ENCODE assay signal across 24 cellular contexts in the genomic region with DNA sequence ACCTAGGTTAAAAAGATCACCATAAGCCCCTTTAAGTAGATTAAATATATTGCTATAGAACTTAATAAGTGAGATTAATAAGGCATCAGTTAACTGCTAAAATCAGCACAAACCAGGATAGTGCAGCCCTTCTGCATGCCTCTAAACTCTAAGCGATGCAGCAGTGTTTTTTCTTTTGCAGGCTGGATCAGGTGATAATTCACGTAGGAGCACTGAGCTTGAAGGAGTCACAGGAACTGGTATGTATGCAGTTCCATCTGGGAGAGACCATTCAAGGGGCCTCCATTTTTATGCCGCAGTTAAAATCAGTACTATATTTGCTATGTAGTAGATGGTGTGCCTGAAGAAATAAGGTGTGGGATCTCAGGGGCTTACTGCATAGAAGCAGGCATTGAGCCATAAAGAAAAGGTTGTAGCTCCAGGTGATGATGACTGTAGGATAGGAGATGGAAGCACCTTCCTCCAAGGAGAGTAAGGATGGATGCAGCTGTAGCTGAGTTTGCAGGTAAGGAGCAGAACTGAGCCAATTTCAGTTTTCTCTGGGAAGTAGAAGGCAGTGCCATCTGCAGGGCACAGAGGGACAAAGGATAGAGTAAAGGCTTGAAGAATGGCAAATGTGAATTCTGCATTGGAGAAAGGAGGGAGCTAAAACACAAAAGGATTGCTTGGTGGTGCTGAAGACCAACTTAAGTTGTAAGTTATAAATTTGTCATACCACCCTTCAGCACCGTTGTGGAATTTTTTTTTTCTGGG. TPM values are rescaled to one million over a fixed set of nuclear protein-coding genes. Genes with fewer than 3 reads are reported as not detected.
DNase-seq lines count a peak whose midpoint lies in the region; ATAC-seq and TF ChIP-seq lines count a peak whose summit lies in the region.
"Had no signal": no experiment of that assay in that cellular context is flagged by ENCODE, and none has a peak within 500 bp of the region (broad histone marks: within the 10 kb centered on the region; RNA-seq: fewer than 3 reads in every experiment).

No MANE protein-coding gene starts in this region.

- peaks cover 13% of the 10 kb centered on the region for H3K4me1 Mint-ChIP-seq in endodermal cell
- H3K4me1 Mint-ChIP-seq: activated naive CD8-positive, alpha-beta T cell treated with anti-CD3 and anti-CD28 coated beads, Interleukin-2, amount 50 U/mL, for 24 hours; IgD-negative memory B cell; immature natural killer cell; stimulated activated naive CD8-positive, alpha-beta T cell treated with anti-CD3 and anti-CD28 coated beads, Interleukin-15, amount 100 ng/mL, for 72 hours had no signal

- peaks cover 3% of the 10 kb centered on the region for H3K36me3 Mint-ChIP-seq in endodermal cell (ENCODE audit: low read depth)

- no peaks in the 10 kb centered on the region for H3K4me1 ChIP-seq in A673 (ENCODE audit: insufficient read depth, low read length, poor library complexity, severe bottlenecking)
- no peaks in the 10 kb centered on the region for H3K4me1 ChIP-seq in PC-3 (ENCODE audit: insufficient read depth, low read length)
- no peaks in the 10 kb centered on the region for H3K4me1 ChIP-seq in endodermal cell (ENCODE audit: control insufficient read depth, insufficient read depth, low read length)
- no peaks in the 10 kb centered on the region for H3K4me1 ChIP-seq in uterus
- no peaks in the 10 kb centered on the region for H3K4me1 ChIP-seq in PC-9 (replicated peaks; ENCODE audit: insufficient read depth)

- TF ChIP-seq CTCF in A673 (conservative IDR thresholded peaks at IDR 0.05; ENCODE audit: low read depth, low read length) (peak; percentile 28; the same call in 1 of the 2 replicates), PC-3 (conservative IDR thresholded peaks at IDR 0.05; ENCODE audit: low read depth, low read length) (0 out of 2 replicates have a peak, but pooled peaks have one; percentile 16), endodermal cell (conservative IDR thresholded peaks at IDR 0.05) (peak; percentile 54), uterus (IDR thresholded peaks at IDR 0.05) (no peak), PC-9 (conservative IDR thresholded peaks at IDR 0.05) (no peak)

- intact Hi-C loops in A673 (cut with micrococcal nuclease; ENCODE audit: unreplicated experiment) (no loop called here), PC-3 (cut with micrococcal nuclease) (no loop called here), uterus (cut with DNase I; ENCODE audit: low total_unique reads) (no loop called here), PC-9 (cut with micrococcal nuclease; ENCODE audit: unreplicated experiment) (no loop called here)

- 85 to 100% methylated on average over 3 to 4 of the region's 4 CpGs for WGBS in endodermal cell (ENCODE audit: insufficient coverage in 1 of 2, insufficient read length in 1 of 2), 2 experiments

- no peak for TF ChIP-seq POLR2A in uterus (IDR thresholded peaks at IDR 0.05)

- H3K9me3 ChIP-seq in A673 (ENCODE audit: low read depth, low read length, poor library complexity, severe bottlenecking) (no peaks in the 10 kb centered on the region), PC-3 (ENCODE audit: low read length) (no peaks in the 10 kb centered on the region; the same call in 1 of the 2 replicates), endodermal cell (ENCODE audit: control insufficient read depth, low read length) (no peaks in the 10 kb centered on the region), uterus (no peaks in the 10 kb centered on the region), PC-9 (ENCODE audit: insufficient read depth, low read depth) (no peaks in the 10 kb centered on the region)
- H3K9me3 ChIP-seq: Caco-2, mucosa of descending colon had no signal

- DNase-seq in A673 (ENCODE audit: low spot score) (no peak), G401 (ENCODE audit: low spot score) (peak; percentile 26), PC-3 (no peak), endodermal cell (no peak), uterus (no peak), PC-9 (no peak)
- DNase-seq in stimulated activated CD4-positive, alpha-beta T cell treated with anti-CD3 and anti-CD28 coated beads, Interleukin-4, amount 100 ng/mL, for 1 hour, result no peak
- DNase-seq: activated CD8-positive, alpha-beta memory T cell treated with anti-CD3 and anti-CD28 coated beads, Interleukin-2, amount 50 U/mL, for 48 hours; activated effector memory CD4-positive, alpha-beta T cell treated with Interleukin-2 at 50 U/mL for 16 hours; activated naive CD8-positive, alpha-beta T cell treated with anti-CD3 and anti-CD28 coated beads, Interleukin-2, amount 50 U/mL, for 24 hours; Caco-2; immature natural killer cell; mucosa of descending colon; NCI-H1694; NCI-H446 treated with DMSO at 0.1 percent for 48 hours; SHP77; stimulated activated CD4-positive, alpha-beta T cell treated with anti-CD3 and anti-CD28 coated beads, Interleukin-4, amount 100 ng/mL, for 4 hours; stimulated activated naive CD8-positive, alpha-beta T cell treated with anti-CD3 and anti-CD28 coated beads, Interleukin-15, amount 100 ng/mL, for 72 hours; trophoblast cell had no signal

- H3K9me2 ChIP-seq in PC-3 (replicated peaks; ENCODE audit: low read length) (no peaks in the 10 kb centered on the region), PC-9 (ENCODE audit: insufficient read depth) (no peaks in the 10 kb centered on the region)

- ATAC-seq in PC-3 (no peak), HG03196 (IDR thresholded peaks at IDR 0.05; ENCODE audit: unreplicated experiment) (no peak)
- ATAC-seq: activated naive CD8-positive, alpha-beta T cell treated with anti-CD3 and anti-CD28 coated beads, Interleukin-2, amount 50 U/mL, for 24 hours; mucosa of descending colon; stimulated activated naive CD8-positive, alpha-beta T cell treated with anti-CD3 and anti-CD28 coated beads, Interleukin-15, amount 100 ng/mL, for 72 hours had no signal

- H3K27me3 ChIP-seq in A673 (replicated peaks; ENCODE audit: insufficient read depth, low read depth, low read length, poor library complexity) (no peaks in the 10 kb centered on the region), PC-3 (ENCODE audit: low read length) (no peaks in the 10 kb centered on the region), endodermal cell (ENCODE audit: control insufficient read depth, insufficient read depth, low read length, poor library complexity, severe bottlenecking) (no peaks in the 10 kb centered on the region), uterus (no peaks in the 10 kb centered on the region), PC-9 (ENCODE audit: insufficient read depth, low read depth) (no peaks in the 10 kb centered on the region)

- no peak overlapping the region for H3K9ac ChIP-seq in PC-3 (ENCODE audit: low read length)
- H3K9ac ChIP-seq in endodermal cell (ENCODE audit: extremely low read depth, low read length, poor library complexity, severe bottlenecking), result no peak overlapping the region

- CTCF ChIA-PET in A673 (lab: Charles Lee), result no interaction called here
- CTCF ChIA-PET in PC-3 (lab: Charles Lee), result no interaction called here
- CTCF ChIA-PET in PC-9 (lab: Charles Lee), result no interaction called here

- no peak overlapping the region for H2AFZ ChIP-seq in PC-3 (ENCODE audit: low read length)
- H2AFZ ChIP-seq in PC-9, result no peak overlapping the region

- in situ Hi-C loops in G401 (cut with HindIII; ENCODE audit: low sequenced_read_pairs), result no loop called here

- H3K4me3 Mint-ChIP-seq in endodermal cell, result no peak overlapping the region
- H3K4me3 Mint-ChIP-seq: activated naive CD8-positive, alpha-beta T cell treated with anti-CD3 and anti-CD28 coated beads, Interleukin-2, amount 50 U/mL, for 24 hours; brain; dendritic cell treated with granulocyte-macrophage colony-stimulating factor and Interleukin-4, amounts not matched to agents 40 ng/mL and 50 ng/mL, for 4 days; immature natural killer cell; stimulated activated naive CD8-positive, alpha-beta T cell treated with anti-CD3 and anti-CD28 coated beads, Interleukin-15, amount 100 ng/mL, for 72 hours had no signal

- peaks cover 19% of the 10 kb centered on the region for H3K27me3 Mint-ChIP-seq in endodermal cell (ENCODE audit: insufficient read depth)
- H3K27me3 Mint-ChIP-seq: activated naive CD8-positive, alpha-beta T cell treated with anti-CD3 and anti-CD28 coated beads, Interleukin-2, amount 50 U/mL, for 24 hours; brain; dendritic cell treated with granulocyte-macrophage colony-stimulating factor and Interleukin-4, amounts not matched to agents 40 ng/mL and 50 ng/mL, for 4 days; IgD-negative memory B cell; stimulated activated naive CD8-positive, alpha-beta T cell treated with anti-CD3 and anti-CD28 coated beads, Interleukin-15, amount 100 ng/mL, for 72 hours had no signal

- no peak overlapping the region for H3K27ac ChIP-seq in A673 (ENCODE audit: low read depth, low read length, poor library complexity, severe bottlenecking)
- no peak overlapping the region for H3K27ac ChIP-seq in PC-3 (ENCODE audit: low read length)
- H3K27ac ChIP-seq in endodermal cell (ENCODE audit: low read depth, low read length), result no peak overlapping the region
- no peak overlapping the region for H3K27ac ChIP-seq in uterus
- H3K27ac ChIP-seq in PC-9, result no peak overlapping the region

- no peaks in the 10 kb centered on the region for H4K20me1 ChIP-seq in PC-3 (ENCODE audit: low read length)
- H4K20me1 ChIP-seq in PC-9 (ENCODE audit: insufficient read depth), result no peaks in the 10 kb centered on the region

- no peak overlapping the region for H3K27ac Mint-ChIP-seq in endodermal cell
- H3K27ac Mint-ChIP-seq: activated naive CD8-positive, alpha-beta T cell treated with anti-CD3 and anti-CD28 coated beads, Interleukin-2, amount 50 U/mL, for 24 hours; dendritic cell treated with granulocyte-macrophage colony-stimulating factor and Interleukin-4, amounts not matched to agents 40 ng/mL and 50 ng/mL, for 4 days; IgD-negative memory B cell; immature natural killer cell; stimulated activated naive CD8-positive, alpha-beta T cell treated with anti-CD3 and anti-CD28 coated beads, Interleukin-15, amount 100 ng/mL, for 72 hours had no signal

- POLR2A ChIA-PET in A673 (lab: Charles Lee; ENCODE audit: low non-redundant PET) (no interaction called here), PC-3 (lab: Charles Lee; ENCODE audit: unreplicated experiment) (no interaction called here), PC-9 (lab: Charles Lee; ENCODE audit: unreplicated experiment) (no interaction called here)

- BruUV-seq in A673 (replicated peaks; lab: Mats Ljungman, UMichigan), result no TSS peak
- no TSS peak for BruUV-seq in PC-3 (replicated peaks; lab: Mats Ljungman, UMichigan)
- BruUV-seq in PC-9 (replicated peaks; lab: Mats Ljungman, UMichigan), result no TSS peak

- H3K4me3 ChIP-seq in A673 (ENCODE audit: low read depth, low read length, poor library complexity, severe bottlenecking) (no peak overlapping the region), PC-3 (ENCODE audit: low read length) (no peak overlapping the region), endodermal cell (ENCODE audit: low read length) (no peak overlapping the region), uterus (no peak overlapping the region), PC-9 (no peak overlapping the region)
- H3K4me3 ChIP-seq: mucosa of descending colon, smooth muscle cell had no signal

- H3F3A ChIP-seq in PC-3 (ENCODE audit: low read length, unreplicated experiment), result no peaks in the 10 kb centered on the region
- no peaks in the 10 kb centered on the region for H3F3A ChIP-seq in PC-9 (ENCODE audit: insufficient read depth, low read depth)

- H3K4me2 ChIP-seq in PC-3 (ENCODE audit: low read length) (no peak overlapping the region), PC-9 (no peak overlapping the region)
- H3K4me2 ChIP-seq: smooth muscle cell had no signal

- no peaks in the 10 kb centered on the region for H3K79me2 ChIP-seq in PC-3 (ENCODE audit: low read length)
- no peaks in the 10 kb centered on the region for H3K79me2 ChIP-seq in PC-9 (ENCODE audit: low read depth)

- no peaks in the 10 kb centered on the region for H3K36me3 ChIP-seq in A673 (ENCODE audit: insufficient read depth, low read length, poor library complexity, severe bottlenecking)
- H3K36me3 ChIP-seq in PC-3 (ENCODE audit: low read depth, low read length), result no peaks in the 10 kb centered on the region
- H3K36me3 ChIP-seq in endodermal cell (ENCODE audit: control insufficient read depth, insufficient read depth, low read length), result peaks cover 28% of the 10 kb centered on the region
- no peaks in the 10 kb centered on the region for H3K36me3 ChIP-seq in uterus
- H3K36me3 ChIP-seq in PC-9 (ENCODE audit: low read depth), result no peaks in the 10 kb centered on the region

- no peaks in the 10 kb centered on the region for H3K9me3 Mint-ChIP-seq in endodermal cell
- H3K9me3 Mint-ChIP-seq: activated naive CD8-positive, alpha-beta T cell treated with anti-CD3 and anti-CD28 coated beads, Interleukin-2, amount 50 U/mL, for 24 hours; brain; dendritic cell treated with granulocyte-macrophage colony-stimulating factor and Interleukin-4, amounts not matched to agents 40 ng/mL and 50 ng/mL, for 4 days; IgD-negative memory B cell; immature natural killer cell; stimulated activated naive CD8-positive, alpha-beta T cell treated with anti-CD3 and anti-CD28 coated beads, Interleukin-15, amount 100 ng/mL, for 72 hours had no signal

RNA-seq across cellular contexts. Expression of a gene that starts 22.6 kb away (rescaled TPM):
- total RNA-seq in A673 (2021) (5.3 and 6.9 TPM in 2 replicates), PC-3 (2014; rRNA removed) (not detected in 2 replicates), endodermal cell (1 to 10 TPM; 5.8 to 8.7 TPM), uterus (1 to 10 TPM in 2 of 4 donors, under 1 TPM in 2; 0.29 to 9.9 (median 4.4) TPM), PC-9 (2021) (2.3 and 3.0 TPM in 2 replicates)
- not detected in 2 replicates for total RNA-seq in G401 (2014; rRNA removed; shearing (Covaris generic))
- polyA plus RNA-seq in endodermal cell (2013, experiment 1 of 2), result 3.8 TPM
- 3.3 TPM for polyA plus RNA-seq in endodermal cell (2013, experiment 2 of 2)

RNA-seq across cellular contexts. Expression of a gene that starts 27.0 kb away (rescaled TPM):
- total RNA-seq in A673 (2021) (374 and 384 TPM in 2 replicates), PC-3 (2014; rRNA removed) (191 and 195 TPM in 2 replicates), endodermal cell (100 to 1,000 TPM; 264 to 278 TPM), uterus (100 to 1,000 TPM in 3 of 4 donors, 10 to 100 TPM in 1; 70.0 to 227 (median 151) TPM), PC-9 (2021) (101 and 131 TPM in 2 replicates)
- total RNA-seq in G401 (2014; rRNA removed; shearing (Covaris generic)), result 237 and 290 TPM in 2 replicates
- polyA plus RNA-seq in endodermal cell (2013, experiment 1 of 2), result 181 TPM
- 176 TPM for polyA plus RNA-seq in endodermal cell (2013, experiment 2 of 2)

Comparison
In these comparisons a context has a peak if more than half of its experiments do, and no peak if none do; other contexts are left out.
1. CTCF ChIP-seq: peak in A673 (single experiment), PC-3 (single experiment) and endodermal cell (single experiment); none in uterus (0 of 4) and PC-9 (single experiment).